8 cellular contexts compared by ENCODE assay signal in genomic region chr3:179149239-179149887, GRCh38. TPM values are rescaled to one million over a fixed set of nuclear protein-coding genes. Genes with fewer than 3 reads are reported as not detected.
DNase-seq lines count a peak whose midpoint lies in the region; TF ChIP-seq lines count a peak whose summit lies in the region.

No MANE protein-coding gene starts in this region.

- peak overlapping the region; percentile 77 for H3K4me3 ChIP-seq in HAP-1
- H3K4me3 ChIP-seq in muscle layer of colon (ENCODE audit: low read depth in 1 of 2, low read length in 2 of 2), result peak overlapping the region; percentile 92 to 95
- H3K4me3 ChIP-seq in subcutaneous abdominal adipose tissue (ENCODE audit: low read depth in 1 of 5, low read length in 5 of 5), result peak overlapping the region; percentile 85 to 96 (median 94)

- H3K4me1 Mint-ChIP-seq in endothelial cell (ENCODE audit: unreplicated experiment), result peaks cover 34% of the 10 kb centered on the region

- peak overlapping the region; percentile 99 for H3K27ac ChIP-seq in muscle layer of colon (ENCODE audit: low read depth, low read length)
- H3K27ac ChIP-seq in subcutaneous abdominal adipose tissue (ENCODE audit: low read depth, low read length), result peak overlapping the region; percentile 81

- H3K27ac Mint-ChIP-seq in endothelial cell (ENCODE audit: unreplicated experiment), result peak overlapping the region; percentile 93

- no peaks in the 10 kb centered on the region for H3K9me3 Mint-ChIP-seq in endothelial cell (ENCODE audit: unreplicated experiment)

- H3K9ac ChIP-seq in muscle layer of colon (ENCODE audit: low read length) (peak overlapping the region; percentile 75), subcutaneous abdominal adipose tissue (ENCODE audit: low read length in 5 of 5) (peak overlapping the region; percentile 50 to 97 (median 91))

- peaks cover 13% of the 10 kb centered on the region for H3K4me1 ChIP-seq in HAP-1
- no peaks in the 10 kb centered on the region for H3K4me1 ChIP-seq in muscle layer of colon (ENCODE audit: insufficient read depth, low read length)
- peaks cover 0 to 25% (median 22%) of the 10 kb centered on the region in 5 donors for H3K4me1 ChIP-seq in subcutaneous abdominal adipose tissue (ENCODE audit: control insufficient read depth in 5 of 5, insufficient read depth in 5 of 5, low read length in 5 of 5)

- peaks cover 4% of the 10 kb centered on the region for H3K36me3 Mint-ChIP-seq in endothelial cell (ENCODE audit: low read depth, unreplicated experiment)

- H3K27me3 ChIP-seq in HAP-1 (ENCODE audit: low read depth), result no peaks in the 10 kb centered on the region
- no peaks in the 10 kb centered on the region for H3K27me3 ChIP-seq in muscle layer of colon (ENCODE audit: control insufficient read depth in 1 of 2, insufficient read depth in 2 of 2, low read length in 2 of 2)
- H3K27me3 ChIP-seq in subcutaneous abdominal adipose tissue (ENCODE audit: control insufficient read depth in 5 of 5, insufficient read depth in 4 of 5, low read length in 5 of 5), result no peaks in the 10 kb centered on the region

- DNase-seq in GF-D8 (lab: John Stamatoyannopoulos, UW) (peak; percentile 12), HAP-1 (ENCODE audit: low spot score in 2 of 2) (peak in 1 of 2 experiments; percentile 22), NCI-H187 (lab: John Stamatoyannopoulos, UW) (peak; percentile 46 to 47), endothelial cell (ENCODE audit: low spot score) (no peak), NCI-H226 (no peak)
- peak; percentile 27 to 46 for DNase-seq in activated CD4-positive, alpha-beta T cell treated with anti-CD3 and anti-CD28 coated beads for 4 hours

- peaks cover 16% of the 10 kb centered on the region for H3K27me3 Mint-ChIP-seq in endothelial cell (ENCODE audit: unreplicated experiment)

- H3K9me3 ChIP-seq in HAP-1 (no peaks in the 10 kb centered on the region), muscle layer of colon (ENCODE audit: low read length) (no peaks in the 10 kb centered on the region), subcutaneous abdominal adipose tissue (ENCODE audit: control insufficient read depth in 5 of 5, low read length in 5 of 5) (no peaks in the 10 kb centered on the region)

- peak overlapping the region; percentile 98 for H3K4me3 Mint-ChIP-seq in endothelial cell (ENCODE audit: unreplicated experiment)

- in situ Hi-C loops in HAP-1 (cut with MboI; ENCODE audit: low sequenced_read_pairs), result loop anchor here (25.0 kb wide), 1 partner anchor 163 kb away; the partner anchor contains the start of gene ZNF639

- no peak for TF ChIP-seq CTCF in endothelial cell (IDR thresholded peaks at IDR 0.05; ENCODE audit: unreplicated experiment)

- H3K36me3 ChIP-seq in HAP-1 (replicated peaks) (no peaks in the 10 kb centered on the region), muscle layer of colon (ENCODE audit: insufficient read depth, low read length) (no peaks in the 10 kb centered on the region), subcutaneous abdominal adipose tissue (ENCODE audit: control insufficient read depth in 5 of 5, insufficient read depth in 5 of 5, low read length in 5 of 5) (no peaks in the 10 kb centered on the region)

RNA-seq across cellular contexts. Expression of gene PIK3CA, which starts 1.2 kb away (rescaled TPM):
- total RNA-seq in endothelial cell (ENCODE audit: unreplicated experiment), result 26.7 TPM

Comparison
In these comparisons a context has a peak if more than half of its experiments do, and no peak if none do; other contexts are left out.
1. DNase-seq: peak in GF-D8 (single experiment), NCI-H187 (2 of 2) and activated CD4-positive, alpha-beta T cell treated with anti-CD3 and anti-CD28 coated beads for 4 hours (2 of 2); none in endothelial cell (single experiment) and NCI-H226 (single experiment).
2. Peak in every context shown above with its lines, with median percentiles within 50 percentile points of each other: H3K4me3 ChIP-seq.